ENCODE assay signal across 12 cellular contexts in genomic region chr18:5463390-5463789, GRCh38.
DNase-seq lines count a peak whose midpoint lies in the region; TF ChIP-seq lines count a peak whose summit lies in the region.
"Had no signal": no experiment of that assay in that cellular context is flagged by ENCODE, and none has a peak within 500 bp of the region (broad histone marks: within the 10 kb centered on the region; RNA-seq: fewer than 3 reads in every experiment).

No MANE protein-coding gene starts in this region.

- H3K9me3 ChIP-seq in mammary epithelial cell (replicated peaks; ENCODE audit: insufficient read depth, low read length) (peaks cover 11% of the 10 kb centered on the region), mesenchymal stem cell (ENCODE audit: control insufficient read depth, low read length) (no peaks in the 10 kb centered on the region), uterus (no peaks in the 10 kb centered on the region), SJCRH30 (replicated peaks) (no peaks in the 10 kb centered on the region)
- H3K9me3 ChIP-seq: ovary had no signal

- no peaks in the 10 kb centered on the region for H3K4me1 ChIP-seq in mammary epithelial cell (ENCODE audit: insufficient read depth, low read length)
- H3K4me1 ChIP-seq in mesenchymal stem cell (ENCODE audit: control insufficient read depth, insufficient read depth, low read depth, low read length), result no peaks in the 10 kb centered on the region
- H3K4me1 ChIP-seq in uterus, result no peaks in the 10 kb centered on the region
- H3K4me1 ChIP-seq in SJCRH30, result no peaks in the 10 kb centered on the region

- H3K4me2 ChIP-seq in mammary epithelial cell (ENCODE audit: insufficient read depth, low read depth, low read length), result no peak overlapping the region
- H3K4me2 ChIP-seq in mesenchymal stem cell (ENCODE audit: low read length, poor library complexity, severe bottlenecking), result no peak overlapping the region

- H2AFZ ChIP-seq in mammary epithelial cell (ENCODE audit: low read depth, low read length) (no peak overlapping the region), mesenchymal stem cell (ENCODE audit: low read depth, low read length) (no peak overlapping the region)

- no peak overlapping the region for H3K27ac Mint-ChIP-seq in MCF 10A (ENCODE audit: low read depth, unreplicated experiment)
- H3K27ac Mint-ChIP-seq: activated CD8-positive, alpha-beta memory T cell treated with anti-CD3 and anti-CD28 coated beads, Interleukin-2, amount 10 ng/mL, durations not matched to agents 7 days and 5 days had no signal

- no peak overlapping the region for H3K4me3 ChIP-seq in mammary epithelial cell (replicated peaks in 1 of 3; ENCODE audit: insufficient read depth in 1 of 3, low read depth in 2 of 3, low read length in 3 of 3)
- H3K4me3 ChIP-seq in mesenchymal stem cell (ENCODE audit: insufficient read depth in 1 of 2, low read depth in 1 of 2, low read length in 2 of 2), result peak overlapping the region in 1 of 2 experiments; percentile 59
- no peak overlapping the region for H3K4me3 ChIP-seq in uterus
- H3K4me3 ChIP-seq in SJCRH30, result no peak overlapping the region
- H3K4me3 ChIP-seq: cardiac muscle cell, ovary had no signal

- DNase-seq in MCF 10A (ENCODE audit: unreplicated experiment) (peak; percentile 69), mammary epithelial cell (no peak), dermis blood vessel endothelial cell (peak; percentile 28), mesenchymal stem cell (peak; percentile 47), uterus (peak; percentile 62 to 82), SJCRH30 (no peak), activated T-cell treated with anti-CD3 and anti-CD28 coated beads for 4 hours (no peak), NCI-H2227 treated with DMSO at 0.1 percent for 48 hours (lab: John Stamatoyannopoulos, UW) (no peak)
- DNase-seq: activated CD8-positive, alpha-beta memory T cell treated with anti-CD3 and anti-CD28 coated beads, Interleukin-2, amount 10 ng/mL, durations not matched to agents 7 days and 5 days; NCI-H1694 had no signal

- H4K20me1 ChIP-seq in mammary epithelial cell (ENCODE audit: insufficient read depth, low read length), result no peaks in the 10 kb centered on the region

- WGBS in mammary epithelial cell (ENCODE audit: low coverage, missing lambda C conversion rate), result 81% methylated on average over 5 of the region's 5 CpGs
- WGBS in mesenchymal stem cell, result 61% methylated on average over 5 of the region's 5 CpGs

- no peak overlapping the region for H4K91ac ChIP-seq in mesenchymal stem cell (ENCODE audit: low read length)

- H3K4ac ChIP-seq in mesenchymal stem cell (ENCODE audit: low read depth in 1 of 2, low read length in 2 of 2), result no peak overlapping the region

- H3K18ac ChIP-seq in mesenchymal stem cell (ENCODE audit: low read depth in 1 of 2, low read length in 2 of 2), result no peak overlapping the region

- no peak overlapping the region for H4K8ac ChIP-seq in mesenchymal stem cell (ENCODE audit: low read length)

- CTCF ChIA-PET in MCF 10A (lab: Yijun Ruan, JAX), result interaction anchor here (0.8 to 1.2 kb wide), 2 partner anchors 94 to 141 kb away, joined by 4 to 5 read pairs; no protein-coding TSS in a partner anchor
- CTCF ChIA-PET in mammary epithelial cell (lab: Charles Lee; ENCODE audit: low non-redundant PET), result no interaction called here

- no peak overlapping the region for H2BK5ac ChIP-seq in mesenchymal stem cell (ENCODE audit: low read depth, low read length, poor library complexity, severe bottlenecking)

- H3K9me3 Mint-ChIP-seq in MCF 10A (ENCODE audit: unreplicated experiment), result peaks cover 8% of the 10 kb centered on the region

- no TSS peak for BruUV-seq in MCF 10A (replicated peaks; lab: Mats Ljungman, UMichigan)
- BruUV-seq in mammary epithelial cell (replicated peaks; lab: Mats Ljungman, UMichigan), result no TSS peak

- no peak for TF ChIP-seq POLR2A in uterus (IDR thresholded peaks at IDR 0.05)

- dilution Hi-C loops in mammary epithelial cell (cut with HindIII; ENCODE audit: low sequenced_read_pairs), result no loop called here

- no peak overlapping the region for H3K23ac ChIP-seq in mesenchymal stem cell (ENCODE audit: low read length in 2 of 2)

- no peak overlapping the region for H2BK12ac ChIP-seq in mesenchymal stem cell (ENCODE audit: low read length in 2 of 2)

- intact Hi-C loops in MCF 10A (cut with micrococcal nuclease), result no loop called here
- intact Hi-C loops in mammary epithelial cell (cut with micrococcal nuclease), result no loop called here
- intact Hi-C loops in uterus (cut with DNase I; ENCODE audit: low total_unique reads), result no loop called here

- TF ChIP-seq CTCF in MCF 10A (IDR thresholded peaks at IDR 0.05; ENCODE audit: unreplicated experiment) (no peak), mammary epithelial cell (conservative IDR thresholded peaks at IDR 0.05 in 1 of 2, IDR thresholded peaks at IDR 0.05 in 1 of 2; ENCODE audit: extremely low read depth in 1 of 2, insufficient read depth in 1 of 2, low read depth in 1 of 2, low read length in 2 of 2) (no peak), uterus (IDR thresholded peaks at IDR 0.05) (no peak)

- no peak overlapping the region for H3K4me3 Mint-ChIP-seq in MCF 10A (ENCODE audit: unreplicated experiment)
- H3K4me3 Mint-ChIP-seq: activated CD8-positive, alpha-beta memory T cell treated with anti-CD3 and anti-CD28 coated beads, Interleukin-2, amount 10 ng/mL, durations not matched to agents 7 days and 5 days had no signal

- H2BK15ac ChIP-seq in mesenchymal stem cell (ENCODE audit: low read depth, poor library complexity, severe bottlenecking), result no peak overlapping the region

- no peaks in the 10 kb centered on the region for H3K36me3 Mint-ChIP-seq in MCF 10A (ENCODE audit: insufficient read depth, unreplicated experiment)
- H3K36me3 Mint-ChIP-seq: activated CD8-positive, alpha-beta memory T cell treated with anti-CD3 and anti-CD28 coated beads, Interleukin-2, amount 10 ng/mL, durations not matched to agents 7 days and 5 days had no signal

- H3K27ac ChIP-seq in mammary epithelial cell (ENCODE audit: insufficient read depth, low read depth, low read length), result no peak overlapping the region
- no peak overlapping the region for H3K27ac ChIP-seq in mesenchymal stem cell (ENCODE audit: low read length, poor library complexity, severe bottlenecking)
- no peak overlapping the region for H3K27ac ChIP-seq in uterus
- H3K27ac ChIP-seq in SJCRH30, result no peak overlapping the region
- H3K27ac ChIP-seq: cardiac muscle cell, ovary had no signal

- POLR2A ChIA-PET in MCF 10A (lab: Yijun Ruan, JAX), result interaction anchor here (0.9 kb wide), 1 partner anchor 380 kb away, joined by 3 read pairs; no protein-coding TSS in a partner anchor

- H3K79me1 ChIP-seq in mesenchymal stem cell (replicated peaks; ENCODE audit: low read length, poor library complexity, severe bottlenecking), result no peaks in the 10 kb centered on the region

- no peaks in the 10 kb centered on the region for H3K79me2 ChIP-seq in mammary epithelial cell (ENCODE audit: insufficient read depth, low read length)

- no peaks in the 10 kb centered on the region for H3K27me3 Mint-ChIP-seq in MCF 10A (ENCODE audit: insufficient read depth, unreplicated experiment)

- H2BK120ac ChIP-seq in mesenchymal stem cell (ENCODE audit: low read depth, low read length), result no peak overlapping the region

- H3K36me3 ChIP-seq in mammary epithelial cell (ENCODE audit: insufficient read depth, low read length) (no peaks in the 10 kb centered on the region), mesenchymal stem cell (ENCODE audit: control insufficient read depth in 1 of 2, insufficient read depth in 2 of 2, low read depth in 1 of 2, low read length in 2 of 2) (no peaks in the 10 kb centered on the region), uterus (no peaks in the 10 kb centered on the region), SJCRH30 (no peaks in the 10 kb centered on the region)
- H3K36me3 ChIP-seq: cardiac muscle cell, ovary had no signal

- in situ Hi-C loops in mammary epithelial cell (cut with MboI; ENCODE audit: low sequenced_read_pairs in 2 of 2), result no loop called here

- peaks cover 27% of the 10 kb centered on the region for H3K4me1 Mint-ChIP-seq in MCF 10A (ENCODE audit: insufficient read depth, unreplicated experiment)
- H3K4me1 Mint-ChIP-seq: activated CD8-positive, alpha-beta memory T cell treated with anti-CD3 and anti-CD28 coated beads, Interleukin-2, amount 10 ng/mL, durations not matched to agents 7 days and 5 days had no signal

- H2AK5ac ChIP-seq in mesenchymal stem cell (ENCODE audit: low read length, severe bottlenecking), result no peak overlapping the region

- H3K27me3 ChIP-seq in mammary epithelial cell (ENCODE audit: insufficient read depth, low read length) (no peaks in the 10 kb centered on the region), mesenchymal stem cell (ENCODE audit: control insufficient read depth in 1 of 2, insufficient read depth in 1 of 2, low read length in 2 of 2) (no peaks in the 10 kb centered on the region), uterus (no peaks in the 10 kb centered on the region), SJCRH30 (no peaks in the 10 kb centered on the region)
- H3K27me3 ChIP-seq: cardiac muscle cell, ovary had no signal

- no peak overlapping the region for H3K14ac ChIP-seq in mesenchymal stem cell (ENCODE audit: low read length in 2 of 2)

- H3K9ac ChIP-seq in mammary epithelial cell (ENCODE audit: insufficient read depth, low read length), result no peak overlapping the region
- peak overlapping the region; percentile 78 for H3K9ac ChIP-seq in mesenchymal stem cell (ENCODE audit: low read length)

Comparison
In these comparisons a context has a peak if more than half of its experiments do, and no peak if none do; other contexts are left out.
1. DNase-seq: peak in MCF 10A (single experiment), dermis blood vessel endothelial cell (single experiment), mesenchymal stem cell (single experiment) and uterus (2 of 2); none in mammary epithelial cell (single experiment), SJCRH30 (0 of 2), activated T-cell treated with anti-CD3 and anti-CD28 coated beads for 4 hours (single experiment) and NCI-H2227 treated with DMSO at 0.1 percent for 48 hours (single experiment).